26 cellular contexts compared by ENCODE assay signal in the genomic region with DNA sequence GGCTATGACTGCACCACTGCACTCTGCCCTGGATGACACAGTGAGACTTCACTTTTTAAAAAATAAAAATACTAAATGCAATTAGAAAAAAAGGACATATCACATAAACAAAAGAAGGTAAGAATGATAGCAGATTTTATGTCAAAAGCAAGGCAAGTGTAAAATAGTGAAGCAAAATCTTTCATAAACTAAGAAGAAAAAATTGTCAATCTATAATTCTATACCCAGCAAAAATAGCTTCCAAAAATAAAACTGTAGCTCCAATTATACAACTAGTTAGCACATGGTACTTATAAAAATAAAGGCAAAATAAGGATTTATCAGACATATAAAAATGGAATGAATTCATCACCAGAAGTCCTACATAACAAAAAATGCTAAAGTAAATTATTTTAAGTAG.
DNase-seq lines count a peak whose midpoint lies in the region; ATAC-seq, FAIRE-seq and TF ChIP-seq lines count a peak whose summit lies in the region.
"Had no signal": no experiment of that assay in that cellular context is flagged by ENCODE, and none has a peak within 500 bp of the region (broad histone marks: within the 10 kb centered on the region; RNA-seq: fewer than 3 reads in every experiment).

No MANE protein-coding gene starts in this region.

- H3K4ac ChIP-seq in mesenchymal stem cell (ENCODE audit: low read depth in 1 of 2, low read length in 2 of 2) = no peak overlapping the region

- H3K4me2 ChIP-seq in A549 = no peak overlapping the region
- H3K4me2 ChIP-seq in K562 (ENCODE audit: insufficient read depth, low read length) = no peak overlapping the region
- no peak overlapping the region for H3K4me2 ChIP-seq in mesenchymal stem cell (ENCODE audit: low read length, poor library complexity, severe bottlenecking)
- H3K4me2 ChIP-seq: BLaER1 had no signal

- in situ Hi-C loops in K562 (cut with MboI) = no loop called here

- no peak overlapping the region for H3K23ac ChIP-seq in mesenchymal stem cell (ENCODE audit: low read length in 2 of 2)

- DNase-seq in A549 (ENCODE audit: low read depth in 1 of 2, low spot score in 1 of 2) = no peak
- no peak for DNase-seq in K562 (ENCODE audit: extremely low read depth in 1 of 4, low spot score in 3 of 4)
- no peak for DNase-seq in GM19238 (ENCODE audit: insufficient read length, low spot score)
- DNase-seq in AML-193 (lab: John Stamatoyannopoulos, UW) = no peak
- DNase-seq in mesenchymal stem cell = no peak
- DNase-seq: 8988T; BE2C; C1 segment of cervical spinal cord; CD4-positive, alpha-beta memory T cell; CD4-positive, CD25-positive, alpha-beta regulatory T cell; CD8-positive, alpha-beta memory T cell; COR-L47; DMS 273 treated with DMSO at 0.1 percent for 48 hours; DMS153; DMS53; DMS79; DND-41; EL; GDM1 had no signal

- FAIRE-seq in A549 (lab: Jason Lieb, UNC) (peak; percentile 36), K562 (lab: Jason Lieb, UNC) (no peak)
- FAIRE-seq: A204.1, GM12878, GM12892, GM18507, GM19239 had no signal

- TF ChIP-seq EP300 in A549 (IDR thresholded peaks at IDR 0.05) (no peak), K562 (IDR thresholded peaks at IDR 0.05; ENCODE audit: low read length) (no peak)

- H4K20me1 ChIP-seq in K562 (replicated peaks; ENCODE audit: control insufficient read depth, insufficient read depth, low read length) = no peaks in the 10 kb centered on the region
- H4K20me1 ChIP-seq: BLaER1 had no signal

- no peaks in the 10 kb centered on the region for H3K79me1 ChIP-seq in mesenchymal stem cell (replicated peaks; ENCODE audit: low read length, poor library complexity, severe bottlenecking)

- ATAC-seq in A549 (no peak), K562 (no peak)
- ATAC-seq: GM12878 had no signal

- H3K27me3 ChIP-seq in K562 (ENCODE audit: control insufficient read depth in 2 of 2, insufficient read depth in 2 of 2, low read length in 2 of 2) = no peaks in the 10 kb centered on the region
- H3K27me3 ChIP-seq in mesenchymal stem cell (ENCODE audit: control insufficient read depth in 1 of 2, insufficient read depth in 1 of 2, low read length in 2 of 2) = no peaks in the 10 kb centered on the region
- H3K27me3 ChIP-seq: BE2C, BLaER1 had no signal

- BruUV-seq in K562 (replicated peaks; lab: Mats Ljungman, UMichigan) = no TSS peak

- TF ChIP-seq RAD21 in A549 (conservative IDR thresholded peaks at IDR 0.05 in 1 of 2, IDR thresholded peaks at IDR 0.05 in 1 of 2) (no peak), K562 (CRISPR knock-in tag; conservative IDR thresholded peaks at IDR 0.05 in 1 of 2, IDR thresholded peaks at IDR 0.05 in 1 of 2) (no peak)

- no peak overlapping the region for H2BK5ac ChIP-seq in mesenchymal stem cell (ENCODE audit: low read depth, low read length, poor library complexity, severe bottlenecking)

- no peak overlapping the region for H4K91ac ChIP-seq in mesenchymal stem cell (ENCODE audit: low read length)

- H4K8ac ChIP-seq in mesenchymal stem cell (ENCODE audit: low read length) = no peak overlapping the region

- no peak overlapping the region for H2BK15ac ChIP-seq in mesenchymal stem cell (ENCODE audit: low read depth, poor library complexity, severe bottlenecking)

- intact Hi-C loops in K562 (cut with micrococcal nuclease) = no loop called here

- H2BK12ac ChIP-seq in mesenchymal stem cell (ENCODE audit: low read length in 2 of 2) = no peak overlapping the region

- H3K9ac ChIP-seq in K562 (ENCODE audit: insufficient read depth in 1 of 2, low read depth in 2 of 2, low read length in 2 of 2) (no peak overlapping the region), mesenchymal stem cell (ENCODE audit: low read length) (no peak overlapping the region)
- H3K9ac ChIP-seq: BLaER1 had no signal

- POLR2A ChIA-PET in A549 (lab: Yijun Ruan, JAX) (no interaction called here), HEK293 (lab: Yijun Ruan, JAX) (no interaction called here), K562 (lab: Yijun Ruan, JAX) (no interaction called here)

- H3K4me3 ChIP-seq in A549 (no peak overlapping the region), HEK293 (ENCODE audit: low read depth, low read length) (no peak overlapping the region), K562 (no peak overlapping the region), mesenchymal stem cell (ENCODE audit: insufficient read depth in 1 of 2, low read depth in 1 of 2, low read length in 2 of 2) (no peak overlapping the region)
- H3K4me3 ChIP-seq: BLaER1, GM12878 had no signal

- H2AK5ac ChIP-seq in mesenchymal stem cell (ENCODE audit: low read length, severe bottlenecking) = no peak overlapping the region

- H3K18ac ChIP-seq in mesenchymal stem cell (ENCODE audit: low read depth in 1 of 2, low read length in 2 of 2) = no peak overlapping the region

- H3K9me3 ChIP-seq in A549 = peaks cover 18% of the 10 kb centered on the region; the same call in 2 of the 3 replicates
- H3K9me3 ChIP-seq in HEK293 (ENCODE audit: control insufficient read depth, insufficient read depth, low read depth, low read length) = no peaks in the 10 kb centered on the region
- no peaks in the 10 kb centered on the region for H3K9me3 ChIP-seq in K562 (replicated peaks; ENCODE audit: control insufficient read depth, insufficient read depth, low read depth, low read length)
- H3K9me3 ChIP-seq in mesenchymal stem cell (ENCODE audit: control insufficient read depth, low read length) = peaks cover 26% of the 10 kb centered on the region

- CTCF ChIA-PET in A549 (lab: Yijun Ruan, JAX) (interaction anchor here (0.8 to 3.2 kb wide), 5 partner anchors 8 to 138 kb away, joined by 3 to 11 read pairs (median 4); no protein-coding TSS in a partner anchor), HEK293 (lab: Yijun Ruan, JAX) (interaction anchor here (1.2 kb wide), 1 partner anchor 13 kb away, joined by 6 read pairs; no protein-coding TSS in a partner anchor), K562 (lab: Yijun Ruan, JAX; ENCODE audit: low intra/inter-chr PET ratio) (no interaction called here)

- H3K27ac ChIP-seq in A549 (no peak overlapping the region), HEK293 (ENCODE audit: extremely low read depth, low read depth, low read length) (no peak overlapping the region), K562 (ENCODE audit: extremely low read depth, low read depth, low read length) (no peak overlapping the region), mesenchymal stem cell (ENCODE audit: low read length, poor library complexity, severe bottlenecking) (no peak overlapping the region)
- H3K27ac ChIP-seq: BLaER1 had no signal

- TF ChIP-seq CTCF in A549 (IDR thresholded peaks at IDR 0.05) = no peak
- TF ChIP-seq CTCF in HEK293 (tag by site-specific recombination; IDR thresholded peaks at IDR 0.05) = no peak
- TF ChIP-seq CTCF in K562 (IDR thresholded peaks at IDR 0.05 in 2 of 3, conservative IDR thresholded peaks at IDR 0.05 in 1 of 3; ENCODE audit: insufficient read depth in 2 of 3, low read depth in 1 of 3, low read length in 3 of 3) = no peak

- no peaks in the 10 kb centered on the region for H3K79me2 ChIP-seq in K562 (ENCODE audit: control insufficient read depth, insufficient read depth, low read length)

- TF ChIP-seq POLR2A in A549 (IDR thresholded peaks at IDR 0.05; ENCODE audit: low read length) = no peak
- no peak for TF ChIP-seq POLR2A in K562 (conservative IDR thresholded peaks at IDR 0.05)

- H3K4me1 ChIP-seq in A549 (peaks cover 4% of the 10 kb centered on the region), HEK293 (ENCODE audit: control insufficient read depth, insufficient read depth, low read length) (no peaks in the 10 kb centered on the region; the same call in 1 of the 2 replicates), K562 (replicated peaks in 1 of 2; ENCODE audit: control insufficient read depth in 2 of 2, insufficient read depth in 2 of 2, low read length in 2 of 2) (no peaks in the 10 kb centered on the region), mesenchymal stem cell (ENCODE audit: control insufficient read depth, insufficient read depth, low read depth, low read length) (peaks cover 2% of the 10 kb centered on the region)

- no peaks in the 10 kb centered on the region for H3K9me1 ChIP-seq in K562 (ENCODE audit: control insufficient read depth, insufficient read depth, low read length)

- H3K14ac ChIP-seq in mesenchymal stem cell (ENCODE audit: low read length in 2 of 2) = no peak overlapping the region

- H2BK120ac ChIP-seq in mesenchymal stem cell (ENCODE audit: low read depth, low read length) = no peak overlapping the region

- no peaks in the 10 kb centered on the region; a peak in 1 of 3 replicates for H3K36me3 ChIP-seq in HEK293 (ENCODE audit: control insufficient read depth in 2 of 2, insufficient read depth in 1 of 2, low read length in 2 of 2)
- no peaks in the 10 kb centered on the region for H3K36me3 ChIP-seq in K562 (ENCODE audit: control insufficient read depth, insufficient read depth, low read length)
- peaks cover 0 to 5% of the 10 kb centered on the region in 2 experiments for H3K36me3 ChIP-seq in mesenchymal stem cell (ENCODE audit: control insufficient read depth in 1 of 2, insufficient read depth in 2 of 2, low read depth in 1 of 2, low read length in 2 of 2)

- no peak overlapping the region for H2AFZ ChIP-seq in K562 (ENCODE audit: low read depth, low read length)
- no peak overlapping the region for H2AFZ ChIP-seq in mesenchymal stem cell (ENCODE audit: low read depth, low read length)

TF ChIP-seq in A549, 52 proteins besides CTCF, POLR2A, EP300 and RAD21 (continues in another document):
- TF ChIP-seq MAFK (IDR thresholded peaks at IDR 0.05; ENCODE audit: partially characterized antibody) (no peak), SMC3 (IDR thresholded peaks at IDR 0.05) (no peak), JUN (IDR thresholded peaks at IDR 0.05) (no peak), HEYL (CRISPR knock-in tag; IDR thresholded peaks at IDR 0.05) (no peak), SREBF2 (IDR thresholded peaks at IDR 0.05) (no peak), RFX5 (IDR thresholded peaks at IDR 0.05) (no peak), MYC (IDR thresholded peaks at IDR 0.05; ENCODE audit: borderline replicate concordance, low read length) (no peak)

TF ChIP-seq in HEK293, 187 proteins besides CTCF, POLR2A, EP300 and RAD21 (continues in another document):
- TF ChIP-seq OSR2 (tag by site-specific recombination; IDR thresholded peaks at IDR 0.05) = no peak

TF ChIP-seq in K562, 482 proteins besides CTCF, POLR2A, EP300 and RAD21:
- TF ChIP-seq ZFP1 (CRISPR knock-in tag; IDR thresholded peaks at IDR 0.05) = 0 out of 2 replicates have a peak, but pooled peaks have one; percentile 22
- TF ChIP-seq ZNF57 (CRISPR knock-in tag; IDR thresholded peaks at IDR 0.05) = no peak
